ENCODE assay signal across 31 cellular contexts in the genomic region with DNA sequence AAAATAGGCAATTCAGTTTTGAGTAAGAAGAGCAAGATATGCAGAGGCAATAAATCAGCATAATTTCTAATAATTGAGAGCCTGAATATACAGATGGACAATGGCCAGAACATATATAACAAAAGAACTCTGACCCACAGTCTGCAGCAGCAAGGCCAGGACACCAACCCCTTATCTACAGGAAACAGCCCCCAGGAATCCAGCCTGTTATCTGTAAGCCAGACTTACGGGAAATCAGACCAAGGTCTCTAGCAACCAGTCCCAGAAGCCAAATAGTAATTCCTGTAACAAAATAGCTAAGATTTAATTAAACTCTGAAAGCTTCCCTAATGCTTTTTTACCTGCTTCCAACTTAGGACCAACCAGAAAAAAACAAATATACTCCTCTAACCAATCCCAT.
"Had no signal": no experiment of that assay in that cellular context is flagged by ENCODE, and none has a peak within 500 bp of the region (broad histone marks: within the 10 kb centered on the region; RNA-seq: fewer than 3 reads in every experiment).

No MANE protein-coding gene starts in this region.

- H3K4me1 Mint-ChIP-seq: activated B cell treated with CpG ODN at 0.5 μM for 24 hours; activated naive CD4-positive, alpha-beta T cell treated with anti-CD3 and anti-CD28 coated beads, Interleukin-2, amount 50 U/mL, for 24 hours; activated naive CD8-positive, alpha-beta T cell treated with anti-CD3 and anti-CD28 coated beads, Interleukin-2, amount 50 U/mL, for 24 hours; mesothelial cell of epicardium; naive B cell; nephron progenitor cell had no signal

- H3K4me3 Mint-ChIP-seq: activated B cell treated with CpG ODN at 0.5 μM for 24 hours; activated CD8-positive, alpha-beta T cell treated with anti-CD3 and anti-CD28 coated beads for 36 hours; activated naive CD4-positive, alpha-beta T cell treated with anti-CD3 and anti-CD28 coated beads, Interleukin-2, amount 50 U/mL, for 24 hours; activated naive CD8-positive, alpha-beta T cell treated with anti-CD3 and anti-CD28 coated beads, Interleukin-2, amount 50 U/mL, for 24 hours; mesothelial cell of epicardium; nephron progenitor cell; T-helper 1 cell treated with Interleukin-12 subunit alpha and Interleukin-12 subunit beta and Interleukin-4 antibody, amounts not matched to agents 30 μg/mL and 1 μg/mL, for 36 hours had no signal

- H3K27ac ChIP-seq: epithelial cell of prostate, esophagus squamous epithelium, pancreas, prostate gland, sigmoid colon, suprapubic skin, tibial artery had no signal

- H3K4me1 ChIP-seq: esophagus squamous epithelium, left lung, pancreas, prostate gland, sigmoid colon, suprapubic skin, tibial artery had no signal

- H3K36me3 ChIP-seq: esophagus squamous epithelium, left lung, pancreas, prostate gland, sigmoid colon, suprapubic skin, tibial artery had no signal

- H3K9me3 Mint-ChIP-seq: activated naive CD4-positive, alpha-beta T cell treated with anti-CD3 and anti-CD28 coated beads, Interleukin-2, amount 50 U/mL, for 24 hours; activated naive CD8-positive, alpha-beta T cell treated with anti-CD3 and anti-CD28 coated beads, Interleukin-2, amount 50 U/mL, for 24 hours; activated T-helper 2 cell treated with anti-CD3 and anti-CD28 coated beads, Interferon-gamma antibody, Interleukin-2, Interleukin-4, amounts not matched to agents 10 μg/mL and 5 μg/mL and 100 μg/mL, durations not matched to agents 14 hours and 24 hours and 36 hours; nephron progenitor cell had no signal

- H3K27ac Mint-ChIP-seq: activated B cell treated with CpG ODN at 0.5 μM for 24 hours; activated CD8-positive, alpha-beta T cell treated with anti-CD3 and anti-CD28 coated beads for 36 hours; activated naive CD4-positive, alpha-beta T cell treated with anti-CD3 and anti-CD28 coated beads, Interleukin-2, amount 50 U/mL, for 24 hours; activated naive CD8-positive, alpha-beta T cell treated with anti-CD3 and anti-CD28 coated beads, Interleukin-2, amount 50 U/mL, for 24 hours; activated T-helper 2 cell treated with anti-CD3 and anti-CD28 coated beads, Interferon-gamma antibody, Interleukin-2, Interleukin-4, amounts not matched to agents 10 μg/mL and 5 μg/mL and 100 μg/mL, durations not matched to agents 14 hours and 24 hours and 36 hours; naive B cell; nephron progenitor cell; T-helper 1 cell treated with Interleukin-12 subunit alpha and Interleukin-12 subunit beta and Interleukin-4 antibody, amounts not matched to agents 30 μg/mL and 1 μg/mL, for 36 hours had no signal

- FAIRE-seq: colon, frontal cortex, islet of Langerhans, pancreas, small intestine had no signal

- H3K9me3 ChIP-seq: esophagus squamous epithelium, left lung, pancreas, prostate gland, sigmoid colon, suprapubic skin, tibial artery had no signal

- H3K4me3 ChIP-seq: esophagus squamous epithelium, left lung, pancreas, prostate gland, sigmoid colon, suprapubic skin, tibial artery had no signal

- H3K36me3 Mint-ChIP-seq: activated naive CD4-positive, alpha-beta T cell treated with anti-CD3 and anti-CD28 coated beads, Interleukin-2, amount 50 U/mL, for 24 hours; mesothelial cell of epicardium; naive B cell had no signal

- H3K27me3 Mint-ChIP-seq: activated B cell treated with CpG ODN at 0.5 μM for 24 hours had no signal

- DNase-seq: activated B cell treated with CpG ODN at 0.5 μM for 24 hours; activated CD4-positive, alpha-beta T cell treated with anti-CD3 and anti-CD28 coated beads, Interleukin-2, amount 50 U/mL, for 1 hour; activated CD8-positive, alpha-beta T cell treated with anti-CD3 and anti-CD28 coated beads for 36 hours; activated naive CD8-positive, alpha-beta T cell treated with anti-CD3 and anti-CD28 coated beads, Interleukin-2, amount 50 U/mL, for 24 hours; activated T-cell treated with anti-CD3 and anti-CD28 coated beads, Interleukin-2, amount 50 U/mL, for 48 hours; dermis blood vessel endothelial cell; effector CD4-positive, alpha-beta T cell; esophagus squamous epithelium; glutamatergic neuron; left lung; naive B cell; nephron progenitor cell; nucleus accumbens; pancreas; retina; sigmoid colon; small intestine; stimulated activated CD4-positive, alpha-beta T cell treated with anti-CD3 and anti-CD28 coated beads, Interleukin-15, amount 100 ng/mL, for 24 hours; stimulated activated naive CD4-positive, alpha-beta T cell; T-helper 9 cell; tibial artery had no signal

- ATAC-seq: activated CD8-positive, alpha-beta T cell treated with anti-CD3 and anti-CD28 coated beads for 36 hours; activated naive CD8-positive, alpha-beta T cell treated with anti-CD3 and anti-CD28 coated beads, Interleukin-2, amount 50 U/mL, for 24 hours; left lung; pancreas had no signal

- H3K27me3 ChIP-seq: esophagus squamous epithelium, left lung, pancreas, sigmoid colon, suprapubic skin, tibial artery had no signal
